In genomic region chr15:44781128-44781810, GRCh38 we compare ENCODE assay signal across 23 cellular contexts. TPM values are rescaled to one million over a fixed set of nuclear protein-coding genes. Genes with fewer than 3 reads are reported as not detected.
DNase-seq lines count a peak whose midpoint lies in the region; ATAC-seq and TF ChIP-seq lines count a peak whose summit lies in the region.
"Had no signal": no experiment of that assay in that cellular context is flagged by ENCODE, and none has a peak within 500 bp of the region (broad histone marks: within the 10 kb centered on the region; RNA-seq: fewer than 3 reads in every experiment).

No MANE protein-coding gene starts in this region.

- H3K9me3 ChIP-seq in mammary epithelial cell (replicated peaks; ENCODE audit: insufficient read depth, low read length) (no peaks in the 10 kb centered on the region), breast epithelium (no peaks in the 10 kb centered on the region)
- H3K9me3 ChIP-seq: BE2C had no signal

- H3K4me1 ChIP-seq in mammary epithelial cell (ENCODE audit: insufficient read depth, low read length) (peaks cover 13% of the 10 kb centered on the region), breast epithelium (no peaks in the 10 kb centered on the region)
- H3K4me1 ChIP-seq: BE2C had no signal

- no peak for TF ChIP-seq CTCF in mammary epithelial cell (conservative IDR thresholded peaks at IDR 0.05 in 1 of 2, IDR thresholded peaks at IDR 0.05 in 1 of 2; ENCODE audit: extremely low read depth in 1 of 2, insufficient read depth in 1 of 2, low read depth in 1 of 2, low read length in 2 of 2)
- no peak for TF ChIP-seq CTCF in breast epithelium (IDR thresholded peaks at IDR 0.05)

- H3K27me3 ChIP-seq in mammary epithelial cell (ENCODE audit: insufficient read depth, low read length) (no peaks in the 10 kb centered on the region), breast epithelium (no peaks in the 10 kb centered on the region)
- H3K27me3 ChIP-seq: BE2C had no signal

- CTCF ChIA-PET in mammary epithelial cell (lab: Charles Lee; ENCODE audit: low non-redundant PET) = no interaction called here
- CTCF ChIA-PET in activated CD8-positive, alpha-beta memory T cell treated with anti-CD3 and anti-CD28 coated beads, Interleukin-2, amount 10 ng/mL, durations not matched to agents 7 days and 5 days (lab: Charles Lee) = interaction anchor here (1.0 to 1.9 kb wide), 4 partner anchors 30 to 203 kb away, joined by 3 to 5 read pairs (median 4); no protein-coding TSS in a partner anchor

- no peaks in the 10 kb centered on the region for H3K27me3 Mint-ChIP-seq in activated CD8-positive, alpha-beta memory T cell treated with anti-CD3 and anti-CD28 coated beads, Interleukin-2, amount 10 ng/mL, durations not matched to agents 7 days and 5 days
- H3K27me3 Mint-ChIP-seq: CD4-positive, CD25-positive, alpha-beta regulatory T cell; CD8-positive, alpha-beta memory T cell; IgD-negative memory B cell had no signal

- peak overlapping the region; percentile 4 for H2AFZ ChIP-seq in mammary epithelial cell (ENCODE audit: low read depth, low read length)
- H2AFZ ChIP-seq: GM23338 had no signal

- no peak overlapping the region for H3K4me2 ChIP-seq in mammary epithelial cell (ENCODE audit: insufficient read depth, low read depth, low read length)
- H3K4me2 ChIP-seq: GM23338 had no signal

- H3K4me1 Mint-ChIP-seq in activated CD8-positive, alpha-beta memory T cell treated with anti-CD3 and anti-CD28 coated beads, Interleukin-2, amount 10 ng/mL, durations not matched to agents 7 days and 5 days = peaks cover 14% of the 10 kb centered on the region

- no TSS peak for BruUV-seq in mammary epithelial cell (replicated peaks; lab: Mats Ljungman, UMichigan)

- no peak overlapping the region for H3K9ac ChIP-seq in mammary epithelial cell (ENCODE audit: insufficient read depth, low read length)

- no peak overlapping the region for H3K27ac ChIP-seq in mammary epithelial cell (ENCODE audit: insufficient read depth, low read depth, low read length)
- H3K27ac ChIP-seq in breast epithelium = no peak overlapping the region
- peak overlapping the region; percentile 12 for H3K27ac ChIP-seq in caudate nucleus (ENCODE audit: low read depth, low read length)
- H3K27ac ChIP-seq in temporal lobe (ENCODE audit: low read depth, low read length) = peak overlapping the region; percentile 61

- no peaks in the 10 kb centered on the region for H4K20me1 ChIP-seq in mammary epithelial cell (ENCODE audit: insufficient read depth, low read length)

- TF ChIP-seq POLR2A in breast epithelium (IDR thresholded peaks at IDR 0.05) = no peak

- H3K4me3 Mint-ChIP-seq in activated CD8-positive, alpha-beta memory T cell treated with anti-CD3 and anti-CD28 coated beads, Interleukin-2, amount 10 ng/mL, durations not matched to agents 7 days and 5 days = no peak overlapping the region
- H3K4me3 Mint-ChIP-seq: GM23338 had no signal

- ATAC-seq in GM19455 (IDR thresholded peaks at IDR 0.05; ENCODE audit: unreplicated experiment) (no peak), left lobe of liver (no peak)
- no peak for ATAC-seq in activated CD8-positive, alpha-beta memory T cell treated with anti-CD3 and anti-CD28 coated beads, Interleukin-2, amount 10 ng/mL, durations not matched to agents 7 days and 5 days
- ATAC-seq: GM12878, GM23338, HepG2 had no signal

- intact Hi-C loops in mammary epithelial cell (cut with micrococcal nuclease) = no loop called here
- intact Hi-C loops in breast epithelium (cut with DNase I; ENCODE audit: low total_unique reads) = no loop called here

- H3K4me3 ChIP-seq in mammary epithelial cell (replicated peaks in 1 of 3; ENCODE audit: insufficient read depth in 1 of 3, low read depth in 2 of 3, low read length in 3 of 3) (no peak overlapping the region), breast epithelium (no peak overlapping the region)
- H3K4me3 ChIP-seq: GM12878, GM23338 had no signal

- dilution Hi-C loops in mammary epithelial cell (cut with HindIII; ENCODE audit: low sequenced_read_pairs) = no loop called here

- H3K36me3 ChIP-seq in mammary epithelial cell (ENCODE audit: insufficient read depth, low read length) (no peaks in the 10 kb centered on the region), breast epithelium (no peaks in the 10 kb centered on the region)
- H3K36me3 ChIP-seq: BE2C had no signal

- 77% methylated on average over 7 of the region's 7 CpGs for whole genome bisulfite sequencing in mammary epithelial cell (ENCODE audit: low coverage, missing lambda C conversion rate)

- no peak overlapping the region for H3K27ac Mint-ChIP-seq in activated CD8-positive, alpha-beta memory T cell treated with anti-CD3 and anti-CD28 coated beads, Interleukin-2, amount 10 ng/mL, durations not matched to agents 7 days and 5 days
- H3K27ac Mint-ChIP-seq: CD4-positive, CD25-positive, alpha-beta regulatory T cell; GM23338; IgD-negative memory B cell had no signal

- no peaks in the 10 kb centered on the region for H3K9me3 Mint-ChIP-seq in activated CD8-positive, alpha-beta memory T cell treated with anti-CD3 and anti-CD28 coated beads, Interleukin-2, amount 10 ng/mL, durations not matched to agents 7 days and 5 days (ENCODE audit: low read depth)
- H3K9me3 Mint-ChIP-seq: CD4-positive, CD25-positive, alpha-beta regulatory T cell; CD8-positive, alpha-beta memory T cell; GM23338; IgD-negative memory B cell had no signal

- no peaks in the 10 kb centered on the region for H3K79me2 ChIP-seq in mammary epithelial cell (ENCODE audit: insufficient read depth, low read length)

- H3K36me3 Mint-ChIP-seq in activated CD8-positive, alpha-beta memory T cell treated with anti-CD3 and anti-CD28 coated beads, Interleukin-2, amount 10 ng/mL, durations not matched to agents 7 days and 5 days = peaks cover 2% of the 10 kb centered on the region
- H3K36me3 Mint-ChIP-seq: CD4-positive, CD25-positive, alpha-beta regulatory T cell; IgD-negative memory B cell had no signal

- DNase-seq in mammary epithelial cell (no peak), breast epithelium (ENCODE audit: low spot score in 2 of 2) (no peak), caudate nucleus (lab: John Stamatoyannopoulos, UW) (no peak), myocyte (ENCODE audit: low read depth) (peak; percentile 17), left lobe of liver (ENCODE audit: low spot score) (no peak)
- DNase-seq in activated CD8-positive, alpha-beta memory T cell treated with anti-CD3 and anti-CD28 coated beads, Interleukin-2, amount 10 ng/mL, durations not matched to agents 7 days and 5 days = no peak
- DNase-seq: 8988T; BE2C; C1 segment of cervical spinal cord; CD4-positive, CD25-positive, alpha-beta regulatory T cell; CD8-positive, alpha-beta memory T cell; COR-L47; DMS 273 treated with DMSO at 0.1 percent for 48 hours; DMS53; DND-41; EL; HCEC 1CT had no signal

- in situ Hi-C loops in mammary epithelial cell (cut with MboI; ENCODE audit: low sequenced_read_pairs in 2 of 2) = no loop called here

RNA-seq across cellular contexts. Expression of gene TRIM69, which starts 44.9 kb away (rescaled TPM):
- total RNA-seq in mammary epithelial cell (1 to 10 TPM; 7.7 to 9.0 TPM), breast epithelium (10 to 100 TPM in 2 of 3 donors, 1 to 10 TPM in 1; 9.8 to 15.5 (median 13.5) TPM), myocyte (17.4 and 26.8 TPM in 2 replicates), temporal lobe (27.0 TPM), left lobe of liver (5.2 TPM)
- polyA plus RNA-seq in mammary epithelial cell = 4.5 TPM
- 32.9 TPM for polyA minus RNA-seq in mammary epithelial cell
- 19.1 TPM for polyA plus RNA-seq in myocyte (2012)
- total RNA-seq in activated CD8-positive, alpha-beta memory T cell treated with anti-CD3 and anti-CD28 coated beads, Interleukin-2, amount 10 ng/mL, durations not matched to agents 7 days and 5 days = 10 to 100 TPM; 79.1 to 79.4 TPM

Comparison
In these comparisons a context has a peak if more than half of its experiments do, and no peak if none do; other contexts are left out.
1. H3K27ac ChIP-seq: peak in caudate nucleus (single experiment) and temporal lobe (single experiment); none in mammary epithelial cell (single experiment) and breast epithelium (0 of 2).